ENCODE assay signal across 8 cellular contexts in genomic region chr10:86958109-86958830, GRCh38. TPM values are rescaled to one million over a fixed set of nuclear protein-coding genes. Genes with fewer than 3 reads are reported as not detected.
DNase-seq lines count a peak whose midpoint lies in the region; ATAC-seq and TF ChIP-seq lines count a peak whose summit lies in the region.

SNCG (plus strand) TSS chr10:86958599; CDS start chr10:86958698, 99 bp downstream.

- H3K4me3 Mint-ChIP-seq in CD4-positive, alpha-beta memory T cell, result no peak within 1 kb of the TSS
- no peak within 1 kb of the TSS for H3K4me3 Mint-ChIP-seq in T-helper 17 cell

- CTCF ChIA-PET in CD4-positive, alpha-beta memory T cell (lab: Charles Lee; ENCODE audit: partially characterized antibody), result no interaction called here

- H3K9me3 ChIP-seq in heart left ventricle, result peaks cover 0 to 3% (median 0%) of the 10 kb centered on the region in 12 donors
- H3K9me3 ChIP-seq in CD4-positive, alpha-beta memory T cell (ENCODE audit: control insufficient read depth in 1 of 2, low read length in 2 of 2), result no peaks in the 10 kb centered on the region
- no peaks in the 10 kb centered on the region for H3K9me3 ChIP-seq in T-helper 17 cell (ENCODE audit: control insufficient read depth, low read length, poor library complexity, severe bottlenecking)

- in situ Hi-C loops in G401 (cut with HindIII; ENCODE audit: low sequenced_read_pairs), result no loop called here

- 30 to 42% (median 31%) methylated on average over 9 to 21 of the region's 21 CpGs for WGBS in heart left ventricle, 4 donors

- H3K4me3 ChIP-seq in heart left ventricle, result peak within 1 kb of the TSS in 11 of 12 donors; percentile 42 to 66 (median 58)
- H3K4me3 ChIP-seq in rectal smooth muscle tissue (ENCODE audit: low read length), result no peak within 1 kb of the TSS
- no peak within 1 kb of the TSS for H3K4me3 ChIP-seq in CD4-positive, alpha-beta memory T cell (ENCODE audit: low read length in 2 of 2)

- H3K27me3 Mint-ChIP-seq in CD4-positive, alpha-beta memory T cell, result no peaks in the 10 kb centered on the region
- no peaks in the 10 kb centered on the region for H3K27me3 Mint-ChIP-seq in T-helper 17 cell

- H3K9ac ChIP-seq in rectal smooth muscle tissue (ENCODE audit: low read length), result no peak within 1 kb of the TSS

- no peak within 1 kb of the TSS for H3K27ac Mint-ChIP-seq in CD4-positive, alpha-beta memory T cell
- no peak within 1 kb of the TSS for H3K27ac Mint-ChIP-seq in T-helper 17 cell

- peaks cover 4 to 5% (median 4%) of the 10 kb centered on the region in 4 donors for H3K4me1 Mint-ChIP-seq in CD4-positive, alpha-beta memory T cell
- H3K4me1 Mint-ChIP-seq in T-helper 17 cell, result peaks cover 4% of the 10 kb centered on the region

- H3K36me3 Mint-ChIP-seq in CD4-positive, alpha-beta memory T cell, result no peaks in the 10 kb centered on the region
- no peaks in the 10 kb centered on the region for H3K36me3 Mint-ChIP-seq in T-helper 17 cell (ENCODE audit: low read depth)

- DNase-seq in G401 (ENCODE audit: low spot score), result no peak
- DNase-seq in SK-N-DZ (ENCODE audit: low spot score), result peak; percentile 68
- peak in 4 of 5 donors; percentile 40 to 75 (median 62) for DNase-seq in heart left ventricle
- no peak for DNase-seq in CD1c-positive myeloid dendritic cell (ENCODE audit: extremely low spot score)
- no peak for DNase-seq in CD4-positive, alpha-beta memory T cell
- no peak for DNase-seq in T-helper 17 cell

- no peak for TF ChIP-seq CTCF in heart left ventricle (IDR thresholded peaks at IDR 0.05)

- intact Hi-C loops in heart left ventricle (cut with DNase I), result no loop called here
- intact Hi-C loops in CD4-positive, alpha-beta memory T cell (cut with micrococcal nuclease), result no loop called here

- POLR2A ChIA-PET in CD4-positive, alpha-beta memory T cell (lab: Charles Lee; ENCODE audit: partially characterized antibody), result no interaction called here

- no peak for TF ChIP-seq POLR2A in heart left ventricle (IDR thresholded peaks at IDR 0.05)

- ATAC-seq in heart left ventricle (peak in 1 of 4 donors; percentile 3), HG03280 (IDR thresholded peaks at IDR 0.05; ENCODE audit: unreplicated experiment) (no peak), T-helper 17 cell (no peak)

- H3K4me1 ChIP-seq in heart left ventricle (peaks cover 6 to 63% (median 50%) of the 10 kb centered on the region in 12 donors), rectal smooth muscle tissue (ENCODE audit: control insufficient read depth, insufficient read depth, low read length) (no peaks in the 10 kb centered on the region)
- peaks cover 4% of the 10 kb centered on the region for H3K4me1 ChIP-seq in CD4-positive, alpha-beta memory T cell (ENCODE audit: insufficient read depth, low read length)

- H3K36me3 ChIP-seq in heart left ventricle (no peaks in the 10 kb centered on the region), rectal smooth muscle tissue (ENCODE audit: control insufficient read depth, insufficient read depth, low read length) (no peaks in the 10 kb centered on the region)
- no peaks in the 10 kb centered on the region for H3K36me3 ChIP-seq in CD4-positive, alpha-beta memory T cell (ENCODE audit: insufficient read depth, low read length)

- peak within 1 kb of the TSS; percentile 79 to 98 (median 90) for H3K27ac ChIP-seq in heart left ventricle
- peak within 1 kb of the TSS; percentile 11 for H3K27ac ChIP-seq in rectal smooth muscle tissue (ENCODE audit: low read depth, low read length)
- H3K27ac ChIP-seq in CD4-positive, alpha-beta memory T cell (ENCODE audit: low read depth, low read length), result no peak within 1 kb of the TSS

- H3K27me3 ChIP-seq in heart left ventricle (no peaks in the 10 kb centered on the region), rectal smooth muscle tissue (ENCODE audit: control insufficient read depth, insufficient read depth, low read length) (no peaks in the 10 kb centered on the region)
- H3K27me3 ChIP-seq in CD4-positive, alpha-beta memory T cell (ENCODE audit: insufficient read depth, low read length), result no peaks in the 10 kb centered on the region

- H3K9me3 Mint-ChIP-seq in CD4-positive, alpha-beta memory T cell, result peaks cover 0 to 4% (median 3%) of the 10 kb centered on the region in 8 donors

RNA-seq across cellular contexts. Expression of gene SNCG, which starts in this region (rescaled TPM):
- 53.5 and 71.1 TPM in 2 replicates for total RNA-seq in G401 (2014; rRNA removed; shearing (Covaris generic))
- polyA plus RNA-seq in SK-N-DZ (2014; cell fraction: cytosol; rRNA removed), result 107 and 138 TPM in 2 replicates
- polyA plus RNA-seq in SK-N-DZ (2014; cell fraction: nucleus; rRNA removed), result 117 and 139 TPM in 2 replicates
- total RNA-seq in heart left ventricle (10 to 100 TPM in 8 of 9 donors, 1 to 10 TPM in 1; 8.2 to 44.7 (median 17.2) TPM), T-helper 17 cell (not detected)
- polyA plus RNA-seq in heart left ventricle, result 10 to 100 TPM; 18.5 to 36.7 TPM
- total RNA-seq in CD4-positive, alpha-beta memory T cell, result not detected
- polyA plus RNA-seq in CD4-positive, alpha-beta memory T cell, result not detected

Comparison
In these comparisons a context has a peak if more than half of its experiments do, and no peak if none do; other contexts are left out.
1. RNA of gene SNCG (total RNA-seq): 53.5 to 71.1 TPM in G401 and 8.2 to 44.7 TPM in heart left ventricle; not detected in CD4-positive, alpha-beta memory T cell and not detected in T-helper 17 cell; every median in the first group is over 4 times any median in the second.
2. RNA of gene SNCG (polyA plus RNA-seq): 18.5 to 36.7 TPM in heart left ventricle; not detected in CD4-positive, alpha-beta memory T cell; every median in the first group is over 10 times any median in the second.
3. DNase-seq: peak in SK-N-DZ (single experiment) and heart left ventricle (4 of 5); none in G401 (single experiment), CD1c-positive myeloid dendritic cell (single experiment), CD4-positive, alpha-beta memory T cell (0 of 5) and T-helper 17 cell (0 of 3).
4. H3K4me3 ChIP-seq: peak in heart left ventricle (11 of 12); none in rectal smooth muscle tissue (single experiment) and CD4-positive, alpha-beta memory T cell (0 of 2).